Comparison of ENCODE assay signal across 33 cellular contexts in the genomic region with DNA sequence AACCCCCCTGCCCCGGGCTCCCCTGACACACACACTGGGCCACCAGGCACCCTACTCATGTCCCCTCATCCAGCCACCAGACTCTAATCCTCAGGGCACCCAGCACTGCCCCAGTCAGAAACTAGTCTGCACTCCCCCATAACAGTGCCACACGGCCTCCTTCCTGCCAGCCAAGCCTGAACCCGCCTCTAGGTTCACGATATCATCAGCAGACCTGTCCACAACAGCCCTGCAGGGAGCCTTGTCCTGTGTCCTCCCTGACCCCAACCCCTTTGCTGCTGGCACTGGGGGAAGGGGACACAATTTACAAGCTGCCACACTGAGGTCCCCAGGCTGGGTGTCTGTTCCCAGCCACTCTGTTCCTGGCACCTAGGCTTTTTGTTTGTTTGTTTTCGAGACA. TPM values are rescaled to one million over a fixed set of nuclear protein-coding genes. Genes with fewer than 3 reads are reported as not detected.
DNase-seq lines count a peak whose midpoint lies in the region; ATAC-seq and TF ChIP-seq lines count a peak whose summit lies in the region.
"Had no signal": no experiment of that assay in that cellular context is flagged by ENCODE, and none has a peak within 500 bp of the region (broad histone marks: within the 10 kb centered on the region; RNA-seq: fewer than 3 reads in every experiment).

No MANE protein-coding gene starts in this region.

- no peaks in the 10 kb centered on the region for H3K36me3 ChIP-seq in aorta (ENCODE audit: control insufficient read depth in 1 of 2, insufficient read depth in 2 of 2, low read length in 1 of 2)
- no peaks in the 10 kb centered on the region for H3K36me3 ChIP-seq in SJCRH30
- H3K36me3 ChIP-seq in right atrium auricular region = no peaks in the 10 kb centered on the region
- H3K36me3 ChIP-seq: lower lobe of right lung had no signal

- H3K27me3 ChIP-seq in aorta (ENCODE audit: control insufficient read depth in 1 of 2, insufficient read depth in 2 of 2, low read length in 1 of 2) (no peaks in the 10 kb centered on the region), SJCRH30 (no peaks in the 10 kb centered on the region), right atrium auricular region (no peaks in the 10 kb centered on the region)
- H3K27me3 ChIP-seq: testis had no signal

- peak overlapping the region; percentile 96 for H3K27ac ChIP-seq in RWPE1
- peak overlapping the region; percentile 89 for H3K27ac ChIP-seq in epithelial cell of prostate
- peak overlapping the region in 1 of 2 donors; percentile 19 for H3K27ac ChIP-seq in aorta (ENCODE audit: low read depth in 1 of 2, low read length in 2 of 2)
- no peak overlapping the region for H3K27ac ChIP-seq in SJCRH30
- no peak overlapping the region for H3K27ac ChIP-seq in right atrium auricular region
- H3K27ac ChIP-seq: C4-2B, testis, VCaP had no signal

- DNase-seq in RWPE1 (ENCODE audit: low spot score) (no peak), epithelial cell of prostate (ENCODE audit: low read depth, low spot score) (no peak), osteocyte (ENCODE audit: extremely low spot score, unreplicated experiment) (no peak), aorta (peak; percentile 40 to 55), foreskin melanocyte (no peak), SJCRH30 (no peak), right atrium auricular region (ENCODE audit: low spot score) (no peak)
- DNase-seq: activated CD4-positive, alpha-beta T cell treated with anti-CD3 and anti-CD28 coated beads for 4 hours; activated CD8-positive, alpha-beta T cell treated with anti-CD3 and anti-CD28 coated beads, Interleukin-2, amount 10 ng/mL, durations not matched to agents 7 days and 5 days; activated naive CD8-positive, alpha-beta T cell treated with anti-CD3 and anti-CD28 coated beads for 36 hours; Caco-2; caudate nucleus; cortex of kidney; DMS53; effector memory CD8-positive, alpha-beta T cell; foreskin fibroblast; H9; KG1; kidney glomerular epithelial cell; lower lobe of right lung; MM.1S; naive thymus-derived CD8-positive, alpha-beta T cell; NCI-H1417 treated with DMSO at 0.1 percent for 48 hours; NCI-H2029 treated with DMSO at 0.1 percent for 48 hours; NCI-H524; PC-3; testis had no signal

- no peak overlapping the region for H3K4me3 ChIP-seq in aorta (ENCODE audit: low read length in 2 of 2)
- H3K4me3 ChIP-seq in SJCRH30 = no peak overlapping the region
- no peak overlapping the region for H3K4me3 ChIP-seq in right atrium auricular region
- H3K4me3 ChIP-seq: lower lobe of right lung, skin epidermis, testis had no signal

- no peaks in the 10 kb centered on the region for H3K9me3 Mint-ChIP-seq in osteocyte (ENCODE audit: unreplicated experiment)
- H3K9me3 Mint-ChIP-seq: activated naive CD8-positive, alpha-beta T cell treated with anti-CD3 and anti-CD28 coated beads for 36 hours; activated T-helper 2 cell treated with anti-CD3 and anti-CD28 coated beads, Interferon-gamma antibody, Interleukin-2, Interleukin-4, amounts not matched to agents 10 μg/mL and 5 μg/mL and 100 μg/mL, durations not matched to agents 14 hours and 24 hours and 36 hours; effector memory CD8-positive, alpha-beta T cell; H9; naive thymus-derived CD8-positive, alpha-beta T cell; stimulated activated naive CD8-positive, alpha-beta T cell treated with anti-CD3 and anti-CD28 coated beads, Interleukin-15, Interleukin-2, amounts not matched to agents 100 ng/mL and 50 ng/mL, for 24 hours; T-helper 2 cell treated with Interferon-gamma antibody and Interleukin-4, amounts not matched to agents 5 μg/mL and 100 μg/mL, for 36 hours had no signal

- CTCF ChIA-PET in RWPE1 (lab: Yijun Ruan, JAX) = no interaction called here

- WGBS in aorta, 2 donors = 38 to 46% methylated on average over 5 of the region's 5 CpGs

- POLR2A ChIA-PET in RWPE1 (lab: Yijun Ruan, JAX; ENCODE audit: low non-redundant PET) = no interaction called here

- TF ChIP-seq CTCF in RWPE1 (conservative IDR thresholded peaks at IDR 0.05; ENCODE audit: low read depth) = no peak
- TF ChIP-seq CTCF in osteocyte (IDR thresholded peaks at IDR 0.05) = no peak
- no peak for TF ChIP-seq CTCF in right atrium auricular region (IDR thresholded peaks at IDR 0.05)

- H3K4me1 Mint-ChIP-seq in osteocyte (ENCODE audit: unreplicated experiment) = peaks cover 77% of the 10 kb centered on the region

- H3K4me3 Mint-ChIP-seq in osteocyte (ENCODE audit: unreplicated experiment) = no peak overlapping the region
- H3K4me3 Mint-ChIP-seq: activated CD8-positive, alpha-beta T cell treated with anti-CD3 and anti-CD28 coated beads, Interleukin-2, amount 10 ng/mL, durations not matched to agents 7 days and 5 days; activated naive CD8-positive, alpha-beta T cell treated with anti-CD3 and anti-CD28 coated beads for 36 hours; effector memory CD8-positive, alpha-beta T cell; H9; naive thymus-derived CD8-positive, alpha-beta T cell; T-helper 2 cell treated with Interferon-gamma antibody and Interleukin-4, amounts not matched to agents 5 μg/mL and 100 μg/mL, for 36 hours had no signal

- peak overlapping the region; percentile 31 for H3K27ac Mint-ChIP-seq in osteocyte (ENCODE audit: unreplicated experiment)
- H3K27ac Mint-ChIP-seq: activated CD8-positive, alpha-beta T cell treated with anti-CD3 and anti-CD28 coated beads, Interleukin-2, amount 10 ng/mL, durations not matched to agents 7 days and 5 days; activated naive CD8-positive, alpha-beta T cell treated with anti-CD3 and anti-CD28 coated beads for 36 hours; activated T-helper 2 cell treated with anti-CD3 and anti-CD28 coated beads, Interferon-gamma antibody, Interleukin-2, Interleukin-4, amounts not matched to agents 10 μg/mL and 5 μg/mL and 100 μg/mL, durations not matched to agents 14 hours and 24 hours and 36 hours; effector memory CD8-positive, alpha-beta T cell; stimulated activated naive CD8-positive, alpha-beta T cell treated with anti-CD3 and anti-CD28 coated beads, Interleukin-15, Interleukin-2, amounts not matched to agents 100 ng/mL and 50 ng/mL, for 24 hours; T-helper 2 cell treated with Interferon-gamma antibody and Interleukin-4, amounts not matched to agents 5 μg/mL and 100 μg/mL, for 36 hours had no signal

- H3K27me3 Mint-ChIP-seq in osteocyte (ENCODE audit: unreplicated experiment) = no peaks in the 10 kb centered on the region

- no peaks in the 10 kb centered on the region for H3K9me3 ChIP-seq in aorta (ENCODE audit: control insufficient read depth, low read length)
- no peaks in the 10 kb centered on the region for H3K9me3 ChIP-seq in SJCRH30 (replicated peaks)
- H3K9me3 ChIP-seq in right atrium auricular region = no peaks in the 10 kb centered on the region
- H3K9me3 ChIP-seq: Caco-2, lower lobe of right lung, testis had no signal

- ATAC-seq in aorta (ENCODE audit: low FRiP score) = no peak
- ATAC-seq: activated CD8-positive, alpha-beta T cell treated with anti-CD3 and anti-CD28 coated beads, Interleukin-2, amount 10 ng/mL, durations not matched to agents 7 days and 5 days; effector memory CD8-positive, alpha-beta T cell; lower lobe of right lung; naive thymus-derived CD8-positive, alpha-beta T cell; PC-3 had no signal

- peaks cover 43% of the 10 kb centered on the region for H3K36me3 Mint-ChIP-seq in osteocyte (ENCODE audit: unreplicated experiment)
- H3K36me3 Mint-ChIP-seq: activated naive CD8-positive, alpha-beta T cell treated with anti-CD3 and anti-CD28 coated beads for 36 hours; naive thymus-derived CD8-positive, alpha-beta T cell had no signal

- H3K4me1 ChIP-seq in aorta (ENCODE audit: control insufficient read depth in 1 of 2, insufficient read depth in 2 of 2, low read length in 2 of 2) (peaks cover 4 to 6% of the 10 kb centered on the region in 2 donors), SJCRH30 (peaks cover 48% of the 10 kb centered on the region), right atrium auricular region (peaks cover 0 to 44% of the 10 kb centered on the region in 2 donors)
- H3K4me1 ChIP-seq: Caco-2 had no signal

- intact Hi-C loops in aorta (cut with DNase I) = no loop called here

RNA-seq across cellular contexts. Expression of gene LTBP2, which starts 33.6 kb away (rescaled TPM):
- total RNA-seq in osteocyte = 377 and 379 TPM in 2 replicates
- 100 to 1,000 TPM; 209 to 363 TPM for total RNA-seq in aorta
- 100 to 1,000 TPM in 1 of 2 donors, 10 to 100 TPM in 1; 40.4 to 247 TPM for polyA plus RNA-seq in aorta
- 0.61 and 0.84 TPM in 2 replicates for total RNA-seq in SJCRH30 (2014; rRNA removed; shearing (Covaris generic))
- 100 to 1,000 TPM in 1 of 2 donors, 10 to 100 TPM in 1; 32.1 to 102 TPM for total RNA-seq in right atrium auricular region

Comparison
In these comparisons a context has a peak if more than half of its experiments do, and no peak if none do; other contexts are left out.
1. DNase-seq: peak in aorta (2 of 2); none in RWPE1 (single experiment), epithelial cell of prostate (single experiment), osteocyte (single experiment), foreskin melanocyte (single experiment), SJCRH30 (0 of 2) and right atrium auricular region (single experiment).
2. H3K27ac ChIP-seq: peak in RWPE1 (single experiment) and epithelial cell of prostate (single experiment); none in SJCRH30 (single experiment) and right atrium auricular region (0 of 2).
3. RNA of gene LTBP2, which starts 33.6 kb away (total RNA-seq): 377 to 379 TPM in osteocyte, 209 to 363 TPM in aorta and 32.1 to 102 TPM in right atrium auricular region; 0.61 to 0.84 TPM in SJCRH30; every median in the first group is over 10 times any median in the second.